ENCODE assay signal across 1 cellular context in genomic region chr6:122788208-122788607, GRCh38.
TF ChIP-seq lines count a peak whose summit lies in the region.

No MANE protein-coding gene starts in this region.

TF ChIP-seq in WTC11, 78 proteins besides CTCF, POLR2A, EP300 and RAD21 (continued from another document):
- TF ChIP-seq PRDM15 (CRISPR knock-in tag; IDR thresholded peaks at IDR 0.05): no peak
- no peak for TF ChIP-seq ZNF532 (CRISPR knock-in tag; IDR thresholded peaks at IDR 0.05; ENCODE audit: borderline replicate concordance)
- no peak for TF ChIP-seq ATF2 (CRISPR knock-in tag; IDR thresholded peaks at IDR 0.05; ENCODE audit: borderline replicate concordance, low read depth)
- TF ChIP-seq CBFB (CRISPR knock-in tag; IDR thresholded peaks at IDR 0.05; ENCODE audit: low read depth): no peak
- TF ChIP-seq SMAD4 (CRISPR knock-in tag; IDR thresholded peaks at IDR 0.05): no peak
TF ChIP-seq in WTC11: peak in this region for 0.
